In the genomic region with DNA sequence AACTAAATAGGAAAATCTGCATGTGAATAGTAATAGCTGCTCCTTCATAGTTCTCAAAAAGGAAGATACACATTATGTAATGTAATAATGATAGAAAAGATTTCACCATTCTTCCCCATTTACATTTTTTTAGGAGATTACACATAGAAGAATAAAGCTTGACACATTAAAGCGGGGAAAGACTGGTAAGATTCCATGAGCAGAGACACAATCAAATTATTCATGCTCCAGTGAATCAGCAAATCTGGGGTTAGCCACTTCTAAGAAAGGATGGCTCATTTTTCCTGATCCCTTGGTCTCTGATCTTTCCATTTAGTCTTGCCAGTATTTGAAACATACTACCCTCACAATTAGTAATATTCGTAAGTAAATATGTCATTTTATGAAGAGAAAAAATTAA, we compare ENCODE assay signal across 11 cellular contexts.
DNase-seq lines count a peak whose midpoint lies in the region; ATAC-seq and TF ChIP-seq lines count a peak whose summit lies in the region.
"Had no signal": no experiment of that assay in that cellular context is flagged by ENCODE, and none has a peak within 500 bp of the region (broad histone marks: within the 10 kb centered on the region; RNA-seq: fewer than 3 reads in every experiment).

No MANE protein-coding gene starts in this region.

- TF ChIP-seq POLR2A in IMR-90 (IDR thresholded peaks at IDR 0.05; ENCODE audit: low read depth, low read length): no peak

- no peak overlapping the region for H3K4me3 Mint-ChIP-seq in Caco-2 (ENCODE audit: unreplicated experiment)
- no peak overlapping the region for H3K4me3 Mint-ChIP-seq in CD4-positive, alpha-beta memory T cell

- no peak overlapping the region for H3K4me3 ChIP-seq in Caco-2 (ENCODE audit: low read depth, low read length)
- H3K4me3 ChIP-seq in IMR-90 (ENCODE audit: insufficient read depth, low read depth, low read length): no peak overlapping the region
- H3K4me3 ChIP-seq in neuronal stem cell (ENCODE audit: low read length in 2 of 2): no peak overlapping the region
- H3K4me3 ChIP-seq in CD4-positive, alpha-beta memory T cell (ENCODE audit: low read length in 2 of 2): no peak overlapping the region
- H3K4me3 ChIP-seq: pancreas had no signal

- ATAC-seq in IMR-90 (ENCODE audit: low read depth): peak; percentile 42

- H3K36me3 Mint-ChIP-seq in Caco-2 (ENCODE audit: insufficient read depth, unreplicated experiment): peaks cover 11% of the 10 kb centered on the region
- peaks cover 12 to 13% of the 10 kb centered on the region in 2 donors for H3K36me3 Mint-ChIP-seq in CD4-positive, alpha-beta memory T cell

- peaks cover under 1% of the 10 kb centered on the region for H3K9me1 ChIP-seq in IMR-90 (ENCODE audit: insufficient read depth, low read length)

- in situ Hi-C loops in IMR-90 (cut with MboI; ENCODE audit: low sequenced_read_pairs): no loop called here

- H3K36me3 ChIP-seq in Caco-2 (ENCODE audit: control insufficient read depth, insufficient read depth, low read length) (no peaks in the 10 kb centered on the region), IMR-90 (ENCODE audit: control insufficient read depth, insufficient read depth, low read length) (peaks cover 9% of the 10 kb centered on the region), neuronal stem cell (replicated peaks in 1 of 2; ENCODE audit: control insufficient read depth in 2 of 2, insufficient read depth in 2 of 2, low read length in 2 of 2) (peaks cover 1 to 28% of the 10 kb centered on the region in 2 donors)
- peaks cover 5% of the 10 kb centered on the region for H3K36me3 ChIP-seq in CD4-positive, alpha-beta memory T cell (ENCODE audit: insufficient read depth, low read length)
- H3K36me3 ChIP-seq: pancreas had no signal

- H4K5ac ChIP-seq in IMR-90 (ENCODE audit: low read depth, low read length): no peak overlapping the region

- POLR2A ChIA-PET in Caco-2 (lab: Charles Lee): no interaction called here
- POLR2A ChIA-PET in IMR-90 (lab: Charles Lee; ENCODE audit: unreplicated experiment): no interaction called here
- POLR2A ChIA-PET in CD4-positive, alpha-beta memory T cell (lab: Charles Lee; ENCODE audit: partially characterized antibody): no interaction called here

- H3K23ac ChIP-seq in IMR-90 (ENCODE audit: low read depth, low read length): no peak overlapping the region
- no peak overlapping the region for H3K23ac ChIP-seq in neuronal stem cell (ENCODE audit: low read depth, low read length, poor library complexity)

- no peak overlapping the region for H2AK9ac ChIP-seq in IMR-90 (replicated peaks; ENCODE audit: low read depth, low read length, poor library complexity)

- H3K27ac ChIP-seq in IMR-90 (ENCODE audit: insufficient read depth, low read length) (no peak overlapping the region), caudate nucleus (ENCODE audit: low read depth, low read length) (peak overlapping the region; percentile 91), neuronal stem cell (replicated peaks; ENCODE audit: low read length) (peak overlapping the region; percentile 58)
- no peak overlapping the region for H3K27ac ChIP-seq in CD4-positive, alpha-beta memory T cell (ENCODE audit: low read depth, low read length)
- H3K27ac ChIP-seq: pancreas had no signal

- peak overlapping the region; percentile 53 for H3K27ac Mint-ChIP-seq in Caco-2 (ENCODE audit: unreplicated experiment)
- no peak overlapping the region for H3K27ac Mint-ChIP-seq in CD4-positive, alpha-beta memory T cell

- no CpG with 5 or more reads among the region's 2 CpGs for WGBS in IMR-90 (ENCODE audit: extremely low coverage in 2 of 2, insufficient read length in 1 of 2), 2 experiments
- whole genome bisulfite sequencing in neuronal stem cell (ENCODE audit: extremely low coverage in 2 of 2, insufficient read length in 2 of 2, insufficient replicate concordance in 1 of 2), 2 donors: no CpG with 5 or more reads among the region's 2 CpGs

- H3K9ac ChIP-seq in IMR-90 (ENCODE audit: low read depth, low read length) (no peak overlapping the region), neuronal stem cell (ENCODE audit: low read depth, low read length, poor library complexity) (no peak overlapping the region)

- H2BK15ac ChIP-seq in IMR-90 (ENCODE audit: low read depth, low read length) (no peak overlapping the region), neuronal stem cell (ENCODE audit: low read length) (no peak overlapping the region)

- H3K56ac ChIP-seq in IMR-90 (ENCODE audit: extremely low read depth, insufficient read depth, low read length): no peak overlapping the region

- H3K9me3 ChIP-seq in Caco-2 (no peaks in the 10 kb centered on the region), IMR-90 (ENCODE audit: control insufficient read depth, insufficient read depth, low read length) (no peaks in the 10 kb centered on the region), neuronal stem cell (replicated peaks in 1 of 2; ENCODE audit: control insufficient read depth in 2 of 2, insufficient read depth in 1 of 2, low read depth in 1 of 2, low read length in 2 of 2) (no peaks in the 10 kb centered on the region)
- H3K9me3 ChIP-seq in CD4-positive, alpha-beta memory T cell (ENCODE audit: control insufficient read depth in 1 of 2, low read length in 2 of 2): no peaks in the 10 kb centered on the region
- H3K9me3 ChIP-seq: pancreas had no signal

- H3K4me1 ChIP-seq in Caco-2 (no peaks in the 10 kb centered on the region), IMR-90 (ENCODE audit: control insufficient read depth, insufficient read depth, low read length) (peaks cover 2% of the 10 kb centered on the region; the same call in 1 of the 2 replicates), neuronal stem cell (ENCODE audit: control insufficient read depth in 2 of 2, insufficient read depth in 1 of 2, low read depth in 1 of 2, low read length in 2 of 2) (peaks cover 2 to 3% of the 10 kb centered on the region in 2 donors)
- H3K4me1 ChIP-seq in CD4-positive, alpha-beta memory T cell (ENCODE audit: insufficient read depth, low read length): no peaks in the 10 kb centered on the region
- H3K4me1 ChIP-seq: pancreas had no signal

- H3K9me3 Mint-ChIP-seq in Caco-2 (ENCODE audit: unreplicated experiment): no peaks in the 10 kb centered on the region
- no peaks in the 10 kb centered on the region for H3K9me3 Mint-ChIP-seq in CD4-positive, alpha-beta memory T cell

- no peak for TF ChIP-seq CTCF in Caco-2 (IDR thresholded peaks at IDR 0.05; ENCODE audit: insufficient read depth in 1 of 2, low read depth in 1 of 2, low read length in 1 of 2, severe bottlenecking in 1 of 2, unreplicated experiment in 1 of 2)
- TF ChIP-seq CTCF in IMR-90 (conservative IDR thresholded peaks at IDR 0.05; ENCODE audit: low read depth, low read length): no peak

- no peaks in the 10 kb centered on the region for H3K27me3 Mint-ChIP-seq in Caco-2 (ENCODE audit: insufficient read depth, unreplicated experiment)
- H3K27me3 Mint-ChIP-seq in CD4-positive, alpha-beta memory T cell: no peaks in the 10 kb centered on the region

- no peak overlapping the region for H2AK5ac ChIP-seq in IMR-90 (ENCODE audit: low read depth, low read length)
- no peak overlapping the region for H2AK5ac ChIP-seq in neuronal stem cell (ENCODE audit: low read depth, low read length)

- no peak for TF ChIP-seq RAD21 in IMR-90 (IDR thresholded peaks at IDR 0.05; ENCODE audit: low read length)

- BruUV-seq in Caco-2 (replicated peaks; lab: Mats Ljungman, UMichigan) (no TSS peak), IMR-90 (replicated peaks; lab: Mats Ljungman, UMichigan) (no TSS peak)

- H3K4me1 Mint-ChIP-seq in Caco-2 (ENCODE audit: low read depth, unreplicated experiment): no peaks in the 10 kb centered on the region
- no peaks in the 10 kb centered on the region for H3K4me1 Mint-ChIP-seq in CD4-positive, alpha-beta memory T cell

- H3K4ac ChIP-seq in IMR-90 (ENCODE audit: low read depth, low read length): no peak overlapping the region
- no peak overlapping the region for H3K4ac ChIP-seq in neuronal stem cell (ENCODE audit: low read length)

- no peak overlapping the region for H4K91ac ChIP-seq in IMR-90 (ENCODE audit: insufficient read depth, low read depth, low read length)
- no peak overlapping the region for H4K91ac ChIP-seq in neuronal stem cell (ENCODE audit: low read depth, low read length, poor library complexity)

- H3K79me1 ChIP-seq in IMR-90 (ENCODE audit: low read depth in 1 of 2, low read length in 2 of 2): peaks cover 4 to 16% of the 10 kb centered on the region in 2 experiments; a peak in 2 of 4 replicates
- no peaks in the 10 kb centered on the region for H3K79me1 ChIP-seq in neuronal stem cell (ENCODE audit: low read depth, low read length)

- intact Hi-C loops in Caco-2 (cut with micrococcal nuclease; ENCODE audit: unreplicated experiment): loop anchor here (1.0 to 5.0 kb wide), 2 partner anchors 161 to 205 kb away; a partner anchor contains a TSS
- intact Hi-C loops in IMR-90 (cut with micrococcal nuclease): loop anchor here (2.0 kb wide), 2 partner anchors 159 to 205 kb away; no protein-coding TSS in a partner anchor
- intact Hi-C loops in CD4-positive, alpha-beta memory T cell (cut with micrococcal nuclease): no loop called here

- H3K4me2 ChIP-seq in IMR-90 (ENCODE audit: low read depth, low read length) (no peak overlapping the region), neuronal stem cell (ENCODE audit: insufficient read depth, low read length, poor library complexity, severe bottlenecking) (no peak overlapping the region)

- H4K8ac ChIP-seq in IMR-90 (ENCODE audit: low read depth in 2 of 2, low read length in 2 of 2): no peak overlapping the region
- no peak overlapping the region for H4K8ac ChIP-seq in neuronal stem cell (ENCODE audit: low read depth, low read length)

- no peaks in the 10 kb centered on the region for H3K27me3 ChIP-seq in Caco-2 (replicated peaks; ENCODE audit: control insufficient read depth, insufficient read depth, low read length)
- no peaks in the 10 kb centered on the region for H3K27me3 ChIP-seq in IMR-90 (ENCODE audit: control insufficient read depth, insufficient read depth, low read length)
- no peaks in the 10 kb centered on the region for H3K27me3 ChIP-seq in neuronal stem cell (ENCODE audit: control insufficient read depth in 3 of 3, insufficient read depth in 3 of 3, low read depth in 1 of 3, low read length in 3 of 3)
- no peaks in the 10 kb centered on the region for H3K27me3 ChIP-seq in CD4-positive, alpha-beta memory T cell (ENCODE audit: insufficient read depth, low read length)
- H3K27me3 ChIP-seq: pancreas had no signal

- DNase-seq in Caco-2: no peak
- peak; percentile 58 for DNase-seq in IMR-90
- DNase-seq in caudate nucleus (lab: John Stamatoyannopoulos, UW): peak in 3 of 61 donors; percentile 7 to 47 (median 39)
- DNase-seq in neuronal stem cell (ENCODE audit: low spot score): peak; percentile 38
- no peak for DNase-seq in NCI-H1694 (lab: John Stamatoyannopoulos, UW)
- DNase-seq in stimulated activated CD4-positive, alpha-beta T cell treated with anti-CD3 and anti-CD28 coated beads, Interleukin-12 subunit alpha, Interleukin-12 subunit beta, amount 100 ng/mL, for 4 hours: no peak
- DNase-seq in CD4-positive, alpha-beta memory T cell: no peak
- DNase-seq in cerebellum (ENCODE audit: low spot score): no peak
- DNase-seq: NCI-H510A; pancreas; stimulated activated CD4-positive, alpha-beta T cell treated with anti-CD3 and anti-CD28 coated beads, Interleukin-4, amount 100 ng/mL, for 1 hour had no signal

- CTCF ChIA-PET in Caco-2 (lab: Charles Lee): interaction anchor here (0.5 to 1.4 kb wide), 13 partner anchors 10 to 368 kb away, joined by 3 to 8 read pairs (median 4); a partner anchor contains a TSS
- CTCF ChIA-PET in IMR-90 (lab: Yijun Ruan, JAX): interaction anchor here (0.7 to 1.5 kb wide), 6 partner anchors 10 to 159 kb away, joined by 3 to 5 read pairs (median 4); no protein-coding TSS in a partner anchor
- CTCF ChIA-PET in CD4-positive, alpha-beta memory T cell (lab: Charles Lee; ENCODE audit: partially characterized antibody): interaction anchor here (1.0 to 1.4 kb wide), 3 partner anchors 88 to 201 kb away, joined by 3 to 4 read pairs (median 3); no protein-coding TSS in a partner anchor

- H4K20me1 ChIP-seq in IMR-90 (ENCODE audit: insufficient read depth, low read length): no peaks in the 10 kb centered on the region; the same call in 1 of the 2 replicates

- dilution Hi-C loops in IMR-90 (cut with HindIII; ENCODE audit: low sequenced_read_pairs, unreplicated experiment): no loop called here

- H3K14ac ChIP-seq in IMR-90 (replicated peaks; ENCODE audit: low read depth, low read length): no peak overlapping the region
- H3K14ac ChIP-seq in neuronal stem cell (ENCODE audit: low read length): no peak overlapping the region

- H2BK5ac ChIP-seq in IMR-90 (ENCODE audit: low read depth, low read length, poor library complexity, severe bottlenecking) (no peak overlapping the region), neuronal stem cell (ENCODE audit: low read length) (no peak overlapping the region)

- H2BK20ac ChIP-seq in IMR-90 (ENCODE audit: low read depth, low read length): no peak overlapping the region

- no peak overlapping the region for H2BK120ac ChIP-seq in IMR-90 (ENCODE audit: low read depth, low read length)
- no peak overlapping the region for H2BK120ac ChIP-seq in neuronal stem cell (ENCODE audit: low read depth, low read length)

- H2AFZ ChIP-seq in IMR-90 (replicated peaks; ENCODE audit: low read length, poor library complexity) (no peak overlapping the region), neuronal stem cell (ENCODE audit: low read length) (no peak overlapping the region)

- H3K18ac ChIP-seq in IMR-90 (ENCODE audit: low read depth, low read length) (no peak overlapping the region), neuronal stem cell (ENCODE audit: low read length) (no peak overlapping the region)

- no peak overlapping the region for H2BK12ac ChIP-seq in neuronal stem cell (ENCODE audit: low read length)

Comparison
In these comparisons a context has a peak if more than half of its experiments do, and no peak if none do; other contexts are left out.
1. DNase-seq: peak in IMR-90 (single experiment) and neuronal stem cell (single experiment); none in Caco-2 (0 of 2), NCI-H1694 (single experiment), stimulated activated CD4-positive, alpha-beta T cell treated with anti-CD3 and anti-CD28 coated beads, Interleukin-12 subunit alpha, Interleukin-12 subunit beta, amount 100 ng/mL, for 4 hours (single experiment), CD4-positive, alpha-beta memory T cell (0 of 5) and cerebellum (single experiment).
2. H3K27ac ChIP-seq: peak in caudate nucleus (single experiment) and neuronal stem cell (single experiment); none in IMR-90 (single experiment) and CD4-positive, alpha-beta memory T cell (single experiment).